8 cellular contexts compared by ENCODE assay signal in the genomic region with DNA sequence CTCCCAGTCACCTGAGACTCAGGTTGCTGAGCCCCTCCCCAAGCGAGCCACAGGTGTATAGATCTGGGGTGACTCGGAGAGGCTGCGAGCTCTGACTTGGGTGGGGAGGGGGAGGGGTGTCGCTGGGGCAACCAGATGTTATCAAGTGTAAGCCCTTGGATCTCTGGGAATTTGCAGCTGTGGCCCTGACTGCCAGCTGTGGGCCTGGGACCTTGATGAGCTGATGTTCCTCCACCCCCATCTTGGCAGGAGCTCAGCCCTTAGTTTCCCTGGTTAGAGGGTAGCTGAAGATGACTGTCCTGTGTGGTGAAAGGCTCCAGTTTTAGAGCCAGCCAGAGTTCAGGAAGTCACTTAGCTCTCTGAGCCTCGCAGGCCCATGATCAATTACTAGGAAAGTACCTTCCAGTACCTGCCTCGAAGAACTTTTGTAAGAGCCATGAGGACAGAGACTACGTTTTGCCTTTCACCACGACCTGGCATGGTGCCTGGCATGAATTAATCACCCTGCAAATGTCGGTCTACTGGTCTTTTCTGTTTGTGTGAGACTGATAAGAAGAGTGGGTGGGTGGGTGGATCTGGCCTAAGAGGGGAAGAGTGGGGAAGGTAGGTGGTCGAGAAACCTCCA. TPM values are rescaled to one million over a fixed set of nuclear protein-coding genes. Genes with fewer than 3 reads are reported as not detected.
DNase-seq lines count a peak whose midpoint lies in the region; ATAC-seq, FAIRE-seq and TF ChIP-seq lines count a peak whose summit lies in the region.

No MANE protein-coding gene starts in this region.

- H3K4me3 Mint-ChIP-seq in glutamatergic neuron (ENCODE audit: unreplicated experiment): no peak overlapping the region
- no peak overlapping the region for H3K4me3 Mint-ChIP-seq in activated CD8-positive, alpha-beta memory T cell treated with anti-CD3 and anti-CD28 coated beads, Interleukin-2, amount 10 ng/mL, durations not matched to agents 7 days and 5 days

- H3K27me3 Mint-ChIP-seq in glutamatergic neuron (ENCODE audit: unreplicated experiment): no peaks in the 10 kb centered on the region
- peaks cover 4% of the 10 kb centered on the region for H3K27me3 Mint-ChIP-seq in activated CD8-positive, alpha-beta memory T cell treated with anti-CD3 and anti-CD28 coated beads, Interleukin-2, amount 10 ng/mL, durations not matched to agents 7 days and 5 days

- 24% methylated on average over 8 to 9 of the region's 10 CpGs for WGBS in esophagus squamous epithelium, 2 donors

- H3K27ac ChIP-seq in esophagus squamous epithelium: peak overlapping the region; percentile 95 to 96 (median 96)

- H3K27ac Mint-ChIP-seq in glutamatergic neuron (ENCODE audit: unreplicated experiment): no peak overlapping the region
- no peak overlapping the region for H3K27ac Mint-ChIP-seq in activated CD8-positive, alpha-beta memory T cell treated with anti-CD3 and anti-CD28 coated beads, Interleukin-2, amount 10 ng/mL, durations not matched to agents 7 days and 5 days

- CTCF ChIA-PET in activated CD8-positive, alpha-beta memory T cell treated with anti-CD3 and anti-CD28 coated beads, Interleukin-2, amount 10 ng/mL, durations not matched to agents 7 days and 5 days (lab: Charles Lee): interaction anchor here (0.9 to 2.3 kb wide), 4 partner anchors 11 to 117 kb away, joined by 3 to 9 read pairs (median 3); no protein-coding TSS in a partner anchor

- TF ChIP-seq CTCF in esophagus squamous epithelium (IDR thresholded peaks at IDR 0.05) (no peak), glutamatergic neuron (IDR thresholded peaks at IDR 0.05; ENCODE audit: partially characterized antibody, unreplicated experiment) (no peak)

- no peaks in the 10 kb centered on the region for H3K36me3 Mint-ChIP-seq in glutamatergic neuron (ENCODE audit: unreplicated experiment)
- no peaks in the 10 kb centered on the region for H3K36me3 Mint-ChIP-seq in activated CD8-positive, alpha-beta memory T cell treated with anti-CD3 and anti-CD28 coated beads, Interleukin-2, amount 10 ng/mL, durations not matched to agents 7 days and 5 days

- H3K9me3 Mint-ChIP-seq in glutamatergic neuron (ENCODE audit: unreplicated experiment): peaks cover 7% of the 10 kb centered on the region
- no peaks in the 10 kb centered on the region for H3K9me3 Mint-ChIP-seq in activated CD8-positive, alpha-beta memory T cell treated with anti-CD3 and anti-CD28 coated beads, Interleukin-2, amount 10 ng/mL, durations not matched to agents 7 days and 5 days (ENCODE audit: low read depth)

- ATAC-seq in activated CD8-positive, alpha-beta memory T cell treated with anti-CD3 and anti-CD28 coated beads, Interleukin-2, amount 10 ng/mL, durations not matched to agents 7 days and 5 days: no peak

- DNase-seq in NCI-H2107 treated with DMSO at 0.1 percent for 48 hours (lab: John Stamatoyannopoulos, UW; ENCODE audit: unreplicated experiment) (peak; percentile 37), NCI-H2107 (lab: John Stamatoyannopoulos, UW) (no peak), RCC 7860 (ENCODE audit: low spot score) (peak; percentile 84), esophagus squamous epithelium (lab: John Stamatoyannopoulos, UW) (no peak), NCI-H510A (lab: John Stamatoyannopoulos, UW) (no peak), glutamatergic neuron (no peak)
- DNase-seq in stimulated activated CD4-positive, alpha-beta T cell treated with anti-CD3 and anti-CD28 coated beads, Interleukin-1b, Interleukin-23, amount 100 ng/mL, for 48 hours: peak; percentile 49
- DNase-seq in activated CD8-positive, alpha-beta memory T cell treated with anti-CD3 and anti-CD28 coated beads, Interleukin-2, amount 10 ng/mL, durations not matched to agents 7 days and 5 days: no peak

- no peaks in the 10 kb centered on the region for H3K9me3 ChIP-seq in esophagus squamous epithelium

- no peaks in the 10 kb centered on the region for H3K27me3 ChIP-seq in esophagus squamous epithelium

- peak; percentile 78 for FAIRE-seq in RCC 7860 (lab: Jason Lieb, UNC)

- TF ChIP-seq POLR2A in esophagus squamous epithelium (IDR thresholded peaks at IDR 0.05): no peak

- intact Hi-C loops in esophagus squamous epithelium (cut with DNase I): no loop called here

- peak overlapping the region in 1 of 4 donors; percentile 34 for H3K4me3 ChIP-seq in esophagus squamous epithelium

- H3K36me3 ChIP-seq in esophagus squamous epithelium: peaks cover 0 to 24% (median 0%) of the 10 kb centered on the region in 3 donors

- H3K4me1 ChIP-seq in esophagus squamous epithelium: peaks cover 64 to 100% (median 85%) of the 10 kb centered on the region in 3 donors

- peaks cover 9% of the 10 kb centered on the region for H3K4me1 Mint-ChIP-seq in glutamatergic neuron (ENCODE audit: low read depth, unreplicated experiment)
- peaks cover 5% of the 10 kb centered on the region for H3K4me1 Mint-ChIP-seq in activated CD8-positive, alpha-beta memory T cell treated with anti-CD3 and anti-CD28 coated beads, Interleukin-2, amount 10 ng/mL, durations not matched to agents 7 days and 5 days

RNA-seq across cellular contexts. Expression of a gene that starts 55.8 kb away (rescaled TPM):
- 10 to 100 TPM; 46.7 to 92.0 (median 62.3) TPM for total RNA-seq in esophagus squamous epithelium
- total RNA-seq in glutamatergic neuron (ENCODE audit: unreplicated experiment): 197 TPM
- total RNA-seq in activated CD8-positive, alpha-beta memory T cell treated with anti-CD3 and anti-CD28 coated beads, Interleukin-2, amount 10 ng/mL, durations not matched to agents 7 days and 5 days: 100 to 1,000 TPM; 192 to 238 TPM

RNA-seq across cellular contexts. Expression of a gene that starts 56.1 kb away (rescaled TPM):
- total RNA-seq in esophagus squamous epithelium (10 to 100 TPM in 2 of 4 donors, 1 to 10 TPM in 2; 6.5 to 20.0 (median 11.9) TPM), glutamatergic neuron (ENCODE audit: unreplicated experiment) (40.1 TPM)
- total RNA-seq in activated CD8-positive, alpha-beta memory T cell treated with anti-CD3 and anti-CD28 coated beads, Interleukin-2, amount 10 ng/mL, durations not matched to agents 7 days and 5 days: 100 to 1,000 TPM in 1 of 2 experiments, 10 to 100 TPM in 1; 85.3 to 102 TPM

RNA-seq across cellular contexts. Expression of a gene that starts 58.8 kb away (rescaled TPM):
- total RNA-seq in esophagus squamous epithelium: 10 to 100 TPM in 2 of 4 donors, 1 to 10 TPM in 2; 2.9 to 31.7 (median 9.1) TPM
- total RNA-seq in glutamatergic neuron (ENCODE audit: unreplicated experiment): 1.1 TPM
- not detected for total RNA-seq in activated CD8-positive, alpha-beta memory T cell treated with anti-CD3 and anti-CD28 coated beads, Interleukin-2, amount 10 ng/mL, durations not matched to agents 7 days and 5 days

Comparison
In these comparisons a context has a peak if more than half of its experiments do, and no peak if none do; other contexts are left out.
1. DNase-seq: peak in NCI-H2107 treated with DMSO at 0.1 percent for 48 hours (single experiment), RCC 7860 (single experiment) and stimulated activated CD4-positive, alpha-beta T cell treated with anti-CD3 and anti-CD28 coated beads, Interleukin-1b, Interleukin-23, amount 100 ng/mL, for 48 hours (single experiment); none in NCI-H2107 (single experiment), esophagus squamous epithelium (single experiment), NCI-H510A (single experiment), glutamatergic neuron (single experiment) and activated CD8-positive, alpha-beta memory T cell treated with anti-CD3 and anti-CD28 coated beads, Interleukin-2, amount 10 ng/mL, durations not matched to agents 7 days and 5 days (single experiment).